Comparison of ENCODE assay signal across 8 cellular contexts in the genomic region with DNA sequence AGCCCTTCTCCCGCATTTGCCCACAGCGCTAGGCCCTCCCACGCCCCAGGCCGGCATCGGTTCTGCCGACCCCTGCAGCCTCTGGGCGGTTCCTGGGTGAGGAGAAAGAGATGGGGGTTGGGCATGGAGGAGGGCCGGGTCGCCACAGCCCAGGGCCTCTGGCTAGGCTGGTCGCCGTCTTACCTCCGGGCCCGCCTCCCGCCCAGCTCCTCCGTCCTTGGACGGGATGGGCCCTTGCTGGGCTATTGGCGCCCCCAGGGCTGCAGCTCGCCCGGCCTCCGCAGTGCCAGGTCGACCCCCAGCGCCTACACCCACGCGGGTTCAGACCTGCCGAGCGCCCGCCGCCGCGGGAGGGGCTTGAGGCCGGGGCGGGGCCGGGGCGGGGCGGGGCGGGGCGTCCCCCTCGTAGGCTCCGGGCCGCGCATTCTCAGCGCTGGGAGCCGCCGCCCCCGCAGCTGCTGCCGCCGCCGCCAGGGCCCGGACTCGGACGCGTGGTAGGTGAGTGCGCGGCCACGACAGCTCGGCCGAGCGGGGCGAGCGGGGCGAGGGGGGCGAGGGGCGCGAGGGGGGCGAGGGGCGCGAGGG. TPM values are rescaled to one million over a fixed set of nuclear protein-coding genes. Genes with fewer than 3 reads are reported as not detected.
DNase-seq lines count a peak whose midpoint lies in the region; ATAC-seq, FAIRE-seq and TF ChIP-seq lines count a peak whose summit lies in the region.

A gene (plus strand): TSS at position 424 of the 585 bp plus-strand sequence. CDS start 3,118 bp downstream, outside the sequence.

- H3K4me2 ChIP-seq in SU-DHL-6 (ENCODE audit: low read depth, low read length, poor library complexity, severe bottlenecking) (peak within 1 kb of the TSS; percentile 35), keratinocyte (ENCODE audit: control insufficient read depth, extremely low read depth, insufficient read depth, low read depth, low read length) (peak within 1 kb of the TSS; percentile 98)

- ATAC-seq in HG03354 (IDR thresholded peaks at IDR 0.05; ENCODE audit: poor library complexity, severe bottlenecking, unreplicated experiment), result peak; percentile 40

- H3K4me3 ChIP-seq in SU-DHL-6 (ENCODE audit: insufficient read depth, low read length, poor library complexity, severe bottlenecking) (no peak within 1 kb of the TSS), keratinocyte (ENCODE audit: control insufficient read depth in 2 of 3, extremely low read depth in 1 of 3, insufficient read depth in 2 of 3, low read depth in 1 of 3, low read length in 3 of 3) (peak within 1 kb of the TSS; percentile 78 to 86 (median 84))

- dilution Hi-C loops in keratinocyte (cut with MboI; ENCODE audit: extremely low pct_ligation_motif_present, low sequenced_read_pairs), result no loop called here

- H3F3A ChIP-seq in SU-DHL-6 (ENCODE audit: insufficient read depth), result no peaks in the 10 kb centered on the region

- H3K4me1 ChIP-seq in keratinocyte (ENCODE audit: control insufficient read depth, extremely low read depth, insufficient read depth, low read length), result peaks cover 44% of the 10 kb centered on the region

- H3K9me1 ChIP-seq in keratinocyte (ENCODE audit: control insufficient read depth, extremely low read depth, insufficient read depth, low read length), result no peaks in the 10 kb centered on the region

- H3K27me3 ChIP-seq in SU-DHL-6 (ENCODE audit: low read length) (no peaks in the 10 kb centered on the region), keratinocyte (ENCODE audit: control insufficient read depth, extremely low read depth, insufficient read depth, low read length) (peaks cover 35% of the 10 kb centered on the region)

- H2AFZ ChIP-seq in SU-DHL-6 (ENCODE audit: low read depth, low read length, severe bottlenecking), result no peak within 1 kb of the TSS
- peak within 1 kb of the TSS; percentile 37 for H2AFZ ChIP-seq in keratinocyte (ENCODE audit: control insufficient read depth, low read length)

- H3K36me3 ChIP-seq in SU-DHL-6 (ENCODE audit: low read length) (no peaks in the 10 kb centered on the region), keratinocyte (ENCODE audit: control insufficient read depth in 2 of 2, extremely low read depth in 1 of 2, insufficient read depth in 2 of 2, low read length in 2 of 2) (peaks cover 5 to 12% of the 10 kb centered on the region in 2 experiments)

- no peak for FAIRE-seq in keratinocyte (lab: Jason Lieb, UNC)

- H3K9ac ChIP-seq in SU-DHL-6 (ENCODE audit: low read length) (no peak within 1 kb of the TSS), keratinocyte (ENCODE audit: control insufficient read depth, extremely low read depth, insufficient read depth, low read length) (peak within 1 kb of the TSS; percentile 95)

- DNase-seq in NOMO-1 (lab: John Stamatoyannopoulos, UW; ENCODE audit: unreplicated experiment in 2 of 2), result peak; percentile 15 to 47
- DNase-seq in NOMO-1 treated with DMSO at 0.1 percent for 48 hours (lab: John Stamatoyannopoulos, UW; ENCODE audit: unreplicated experiment), result no peak
- peak in 10 of 61 donors; percentile 27 to 56 (median 44) for DNase-seq in caudate nucleus (lab: John Stamatoyannopoulos, UW)
- DNase-seq in keratinocyte (ENCODE audit: low read depth, low spot score), result no peak
- peak; percentile 43 for DNase-seq in stimulated activated CD4-positive, alpha-beta T cell treated with anti-CD3 and anti-CD28 coated beads, Interleukin-1b, Interleukin-23, amount 100 ng/mL, for 48 hours
- DNase-seq in hippocampal formation (lab: John Stamatoyannopoulos, UW), result no peak

- H3K27ac ChIP-seq in SU-DHL-6 (ENCODE audit: low read depth, low read length), result no peak within 1 kb of the TSS
- H3K27ac ChIP-seq in caudate nucleus (ENCODE audit: low read depth, low read length), result peak within 1 kb of the TSS; percentile 52
- peak within 1 kb of the TSS; percentile 94 for H3K27ac ChIP-seq in keratinocyte (ENCODE audit: control insufficient read depth, insufficient read depth, low read length)

- H3K9me3 ChIP-seq in SU-DHL-6 (ENCODE audit: insufficient read depth, low read length) (no peaks in the 10 kb centered on the region), keratinocyte (ENCODE audit: control insufficient read depth, low read depth, low read length) (no peaks in the 10 kb centered on the region)

- no peaks in the 10 kb centered on the region for H3K79me2 ChIP-seq in SU-DHL-6 (ENCODE audit: insufficient read depth, low read length)
- H3K79me2 ChIP-seq in keratinocyte (ENCODE audit: control insufficient read depth, insufficient read depth, low read length), result peaks cover 36% of the 10 kb centered on the region

- no peaks in the 10 kb centered on the region for H4K20me1 ChIP-seq in SU-DHL-6 (ENCODE audit: low read depth, low read length)
- peaks cover 2% of the 10 kb centered on the region for H4K20me1 ChIP-seq in keratinocyte (ENCODE audit: control insufficient read depth, extremely low read depth, insufficient read depth, low read length)

- TF ChIP-seq CTCF in SU-DHL-6 (IDR thresholded peaks at IDR 0.05; ENCODE audit: insufficient read depth, low read length, poor library complexity, severe bottlenecking) (no peak), keratinocyte (optimal IDR thresholded peaks at IDR 0.05 in 1 of 3, IDR thresholded peaks at IDR 0.05 in 1 of 3, conservative IDR thresholded peaks at IDR 0.05 in 1 of 3; ENCODE audit: extremely low read depth in 1 of 3, insufficient read depth in 2 of 3, low read length in 3 of 3) (no peak)

- H3K9me2 ChIP-seq in SU-DHL-6 (replicated peaks; ENCODE audit: insufficient read depth, low read length), result no peaks in the 10 kb centered on the region

RNA-seq across cellular contexts. Expression of the gene that starts here (rescaled TPM):
- 434 to 997 TPM (median 500 TPM) in 3 replicates for polyA plus RNA-seq in keratinocyte
- polyA plus RNA-seq in keratinocyte (2011; ENCODE audit: low read depth), result 184 TPM
- polyA plus RNA-seq in keratinocyte (2011; cell fraction: cytosol; rRNA removed), result 356 and 591 TPM in 2 replicates
- polyA plus RNA-seq in keratinocyte (2011; cell fraction: nucleus; rRNA removed), result 672 and 821 TPM in 2 replicates
- 312 and 611 TPM in 2 replicates for polyA plus RNA-seq in keratinocyte (2012; ENCODE audit: low replicate concordance)
- polyA minus RNA-seq in keratinocyte, result 548 to 874 TPM (median 870 TPM) in 3 replicates
- polyA minus RNA-seq in keratinocyte (2011; cell fraction: cytosol; rRNA and poly(A)+ RNA removed), result 641 TPM
- 486 and 491 TPM in 2 replicates for polyA minus RNA-seq in keratinocyte (2011; cell fraction: nucleus; rRNA and poly(A)+ RNA removed)

Comparison
In these comparisons a context has a peak if more than half of its experiments do, and no peak if none do; other contexts are left out.
1. DNase-seq: peak in NOMO-1 (2 of 2) and stimulated activated CD4-positive, alpha-beta T cell treated with anti-CD3 and anti-CD28 coated beads, Interleukin-1b, Interleukin-23, amount 100 ng/mL, for 48 hours (single experiment); none in NOMO-1 treated with DMSO at 0.1 percent for 48 hours (single experiment), keratinocyte (single experiment) and hippocampal formation (0 of 2).